In genomic region chr13:68927387-68928026, GRCh38 we compare ENCODE assay signal across 8 cellular contexts.
DNase-seq lines count a peak whose midpoint lies in the region; ATAC-seq, FAIRE-seq and TF ChIP-seq lines count a peak whose summit lies in the region.

No MANE protein-coding gene starts in this region.

- H3K9me3 ChIP-seq in left lung (peaks cover 0 to 8% of the 10 kb centered on the region in 2 donors), Peyer's patch (no peaks in the 10 kb centered on the region)

- no peak for TF ChIP-seq EP300 in Ishikawa (IDR thresholded peaks at IDR 0.05; ENCODE audit: borderline replicate concordance)

- TF ChIP-seq POLR2A in Peyer's patch (IDR thresholded peaks at IDR 0.05): no peak

- TF ChIP-seq CTCF in left lung (IDR thresholded peaks at IDR 0.05) (no peak), Peyer's patch (IDR thresholded peaks at IDR 0.05) (no peak)

- intact Hi-C loops in left lung (cut with DNase I): no loop called here
- intact Hi-C loops in left colon (cut with DNase I, micrococcal nuclease): no loop called here

- H3K4me1 ChIP-seq in left lung (no peaks in the 10 kb centered on the region), Peyer's patch (no peaks in the 10 kb centered on the region)

- no peak overlapping the region for H3K4me3 ChIP-seq in left lung
- no peak overlapping the region for H3K4me3 ChIP-seq in Peyer's patch

- no peak for FAIRE-seq in GM19239 (lab: Jason Lieb, UNC)

- H3K27me3 ChIP-seq in left lung: no peaks in the 10 kb centered on the region
- H3K27me3 ChIP-seq in Peyer's patch: no peaks in the 10 kb centered on the region

- peak; percentile 92 for ATAC-seq in SK-N-SH treated with all-trans-retinoic acid at 6 μM for 48 hours
- peak; percentile 61 for ATAC-seq in left lung
- ATAC-seq in left colon: no peak

- no peaks in the 10 kb centered on the region for H3K36me3 ChIP-seq in left lung
- H3K36me3 ChIP-seq in Peyer's patch: no peaks in the 10 kb centered on the region

- no peak overlapping the region for H3K27ac ChIP-seq in left lung
- no peak overlapping the region for H3K27ac ChIP-seq in Peyer's patch

- DNase-seq in DMS53 treated with DMSO at 0.1 percent for 48 hours (lab: John Stamatoyannopoulos, UW; ENCODE audit: unreplicated experiment): peak; percentile 38
- no peak for DNase-seq in left lung
- DNase-seq in Peyer's patch: no peak
- no peak for DNase-seq in NK-92 (lab: John Stamatoyannopoulos, UW; ENCODE audit: unreplicated experiment)
- no peak for DNase-seq in GM19239 (ENCODE audit: insufficient read length, low spot score)
- no peak for DNase-seq in left colon

- peak; percentile 89 for TF ChIP-seq RAD21 in Ishikawa (IDR thresholded peaks at IDR 0.05; ENCODE audit: low read depth)

TF ChIP-seq in Ishikawa, 13 proteins besides CTCF, POLR2A, EP300 and RAD21:
- TF ChIP-seq FOXM1 (IDR thresholded peaks at IDR 0.05; ENCODE audit: borderline replicate concordance, low read depth) (no peak), MAX (IDR thresholded peaks at IDR 0.05) (no peak), CEBPB (IDR thresholded peaks at IDR 0.05) (no peak), TEAD4 (IDR thresholded peaks at IDR 0.05) (no peak), CREB1 (IDR thresholded peaks at IDR 0.05; ENCODE audit: low read depth) (no peak), NFIC (IDR thresholded peaks at IDR 0.05) (no peak), REST (IDR thresholded peaks at IDR 0.05; ENCODE audit: low read depth) (no peak), EGR1 (IDR thresholded peaks at IDR 0.05) (no peak), TCF12 (IDR thresholded peaks at IDR 0.05; ENCODE audit: low read depth) (no peak), ZBTB7A (IDR thresholded peaks at IDR 0.05; ENCODE audit: low read depth) (no peak), YY1 (IDR thresholded peaks at IDR 0.05; ENCODE audit: low read depth) (no peak), TAF1 (IDR thresholded peaks at IDR 0.05; ENCODE audit: low read depth) (no peak)
- TF ChIP-seq, protein P1, sequence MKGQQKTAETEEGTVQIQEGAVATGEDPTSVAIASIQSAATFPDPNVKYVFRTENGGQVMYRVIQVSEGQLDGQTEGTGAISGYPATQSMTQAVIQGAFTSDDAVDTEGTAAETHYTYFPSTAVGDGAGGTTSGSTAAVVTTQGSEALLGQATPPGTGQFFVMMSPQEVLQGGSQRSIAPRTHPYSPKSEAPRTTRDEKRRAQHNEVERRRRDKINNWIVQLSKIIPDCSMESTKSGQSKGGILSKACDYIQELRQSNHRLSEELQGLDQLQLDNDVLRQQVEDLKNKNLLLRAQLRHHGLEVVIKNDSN (IDR thresholded peaks at IDR 0.05): no peak

TF ChIP-seq in SK-N-SH treated with all-trans-retinoic acid at 6 μM for 48 hours, 23 proteins besides CTCF, POLR2A, EP300 and RAD21:
- TF ChIP-seq CSRNP3 (CRISPR knock-in tag; IDR thresholded peaks at IDR 0.05): no peak
- no peak for TF ChIP-seq BACH2 (CRISPR knock-in tag; IDR thresholded peaks at IDR 0.05; ENCODE audit: borderline replicate concordance)
- TF ChIP-seq ZFP30 (CRISPR knock-in tag; IDR thresholded peaks at IDR 0.05): no peak
- no peak for TF ChIP-seq ZNF70 (CRISPR knock-in tag; IDR thresholded peaks at IDR 0.05)
- no peak for TF ChIP-seq TOX (CRISPR knock-in tag; IDR thresholded peaks at IDR 0.05; ENCODE audit: borderline replicate concordance)
- no peak for TF ChIP-seq ARNTL (CRISPR knock-in tag; IDR thresholded peaks at IDR 0.05; ENCODE audit: borderline replicate concordance, low read depth)
- no peak for TF ChIP-seq ESRRG (CRISPR knock-in tag; IDR thresholded peaks at IDR 0.05)
- TF ChIP-seq OSR1 (CRISPR knock-in tag; IDR thresholded peaks at IDR 0.05): no peak
- no peak for TF ChIP-seq ZC3H10 (CRISPR knock-in tag; IDR thresholded peaks at IDR 0.05)
- TF ChIP-seq, protein P2, sequence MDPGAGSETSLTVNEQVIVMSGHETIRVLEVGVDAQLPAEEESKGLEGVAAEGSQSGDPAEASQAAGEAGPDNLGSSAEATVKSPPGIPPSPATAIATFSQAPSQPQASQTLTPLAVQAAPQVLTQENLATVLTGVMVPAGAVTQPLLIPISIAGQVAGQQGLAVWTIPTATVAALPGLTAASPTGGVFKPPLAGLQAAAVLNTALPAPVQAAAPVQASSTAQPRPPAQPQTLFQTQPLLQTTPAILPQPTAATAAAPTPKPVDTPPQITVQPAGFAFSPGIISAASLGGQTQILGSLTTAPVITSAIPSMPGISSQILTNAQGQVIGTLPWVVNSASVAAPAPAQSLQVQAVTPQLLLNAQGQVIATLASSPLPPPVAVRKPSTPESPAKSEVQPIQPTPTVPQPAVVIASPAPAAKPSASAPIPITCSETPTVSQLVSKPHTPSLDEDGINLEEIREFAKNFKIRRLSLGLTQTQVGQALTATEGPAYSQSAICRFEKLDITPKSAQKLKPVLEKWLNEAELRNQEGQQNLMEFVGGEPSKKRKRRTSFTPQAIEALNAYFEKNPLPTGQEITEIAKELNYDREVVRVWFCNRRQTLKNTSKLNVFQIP (CRISPR knock-in tag; IDR thresholded peaks at IDR 0.05; ENCODE audit: borderline replicate concordance, low read depth): no peak
- no peak for TF ChIP-seq RARB (CRISPR knock-in tag; IDR thresholded peaks at IDR 0.05)
- no peak for TF ChIP-seq ISL1 (CRISPR knock-in tag; IDR thresholded peaks at IDR 0.05)
- TF ChIP-seq TSHZ2 (CRISPR knock-in tag; IDR thresholded peaks at IDR 0.05): no peak
- TF ChIP-seq ZNF8 (CRISPR knock-in tag; IDR thresholded peaks at IDR 0.05): no peak
- TF ChIP-seq SNAI2 (CRISPR knock-in tag; IDR thresholded peaks at IDR 0.05): no peak
- no peak for TF ChIP-seq ZNF565 (CRISPR knock-in tag; conservative IDR thresholded peaks at IDR 0.05; ENCODE audit: low read depth)
- no peak for TF ChIP-seq CSDC2 (CRISPR knock-in tag; IDR thresholded peaks at IDR 0.05)
- no peak for TF ChIP-seq ZFP3 (CRISPR knock-in tag; IDR thresholded peaks at IDR 0.05)
- TF ChIP-seq PATZ1 (CRISPR knock-in tag; IDR thresholded peaks at IDR 0.05; ENCODE audit: borderline replicate concordance): no peak
- TF ChIP-seq GLIS3 (CRISPR knock-in tag; IDR thresholded peaks at IDR 0.05): no peak
